8 cellular contexts compared by ENCODE assay signal in the genomic region with DNA sequence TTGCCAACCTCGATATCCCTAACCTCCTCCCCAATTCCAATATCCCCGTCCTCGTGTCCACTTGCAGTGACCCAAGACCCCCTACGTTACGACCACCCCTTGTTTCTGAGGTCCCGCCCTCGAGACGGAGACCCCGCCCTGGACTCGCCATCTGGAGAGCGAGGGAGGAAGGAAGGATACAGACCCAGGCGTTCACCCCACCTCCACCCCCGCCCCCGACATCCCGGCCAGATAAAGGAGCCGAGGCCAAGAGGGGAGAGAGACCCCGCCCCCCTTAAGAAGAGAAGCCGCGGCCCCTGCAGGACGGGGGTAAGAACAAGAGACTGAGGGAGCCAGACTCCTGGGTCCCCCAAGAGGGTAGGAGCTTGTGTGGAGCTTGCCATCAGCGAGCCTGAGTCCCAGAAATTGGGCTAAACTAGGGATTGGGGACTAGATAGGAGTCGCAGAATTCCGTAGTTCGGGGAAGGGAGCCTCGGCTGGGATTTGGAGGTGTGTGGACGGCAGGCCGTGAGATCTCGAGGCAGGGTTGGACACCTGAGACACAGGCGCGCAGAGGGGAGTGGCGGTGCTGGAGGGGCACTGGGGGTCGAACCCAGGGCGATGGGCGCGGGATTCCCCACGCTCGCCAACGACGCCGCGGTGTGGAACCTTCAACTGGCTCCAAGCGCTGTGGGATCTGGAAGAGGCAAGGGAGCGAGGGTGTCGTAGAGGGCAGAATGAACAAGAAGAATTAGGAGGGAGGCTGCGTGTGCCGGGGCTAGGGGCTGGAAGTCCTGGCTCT.
DNase-seq lines count a peak whose midpoint lies in the region; ATAC-seq and TF ChIP-seq lines count a peak whose summit lies in the region.

A gene with protein sequence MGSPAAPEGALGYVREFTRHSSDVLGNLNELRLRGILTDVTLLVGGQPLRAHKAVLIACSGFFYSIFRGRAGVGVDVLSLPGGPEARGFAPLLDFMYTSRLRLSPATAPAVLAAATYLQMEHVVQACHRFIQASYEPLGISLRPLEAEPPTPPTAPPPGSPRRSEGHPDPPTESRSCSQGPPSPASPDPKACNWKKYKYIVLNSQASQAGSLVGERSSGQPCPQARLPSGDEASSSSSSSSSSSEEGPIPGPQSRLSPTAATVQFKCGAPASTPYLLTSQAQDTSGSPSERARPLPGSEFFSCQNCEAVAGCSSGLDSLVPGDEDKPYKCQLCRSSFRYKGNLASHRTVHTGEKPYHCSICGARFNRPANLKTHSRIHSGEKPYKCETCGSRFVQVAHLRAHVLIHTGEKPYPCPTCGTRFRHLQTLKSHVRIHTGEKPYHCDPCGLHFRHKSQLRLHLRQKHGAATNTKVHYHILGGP (plus strand): TSS at position 260 of the 781 bp plus-strand sequence. CDS start 622 bp downstream, outside the sequence.

- H3K79me2 ChIP-seq in OCI-LY3 (ENCODE audit: low read length) = no peaks in the 10 kb centered on the region

- DNase-seq in AG04449 (ENCODE audit: low read depth, low spot score) = no peak
- DNase-seq in SW480 (ENCODE audit: low spot score) = no peak
- DNase-seq in stimulated activated CD4-positive, alpha-beta T cell treated with anti-CD3 and anti-CD28 coated beads, Interleukin-15, amount 100 ng/mL, for 24 hours = no peak
- DNase-seq in OCI-M2 (lab: John Stamatoyannopoulos, UW; ENCODE audit: unreplicated experiment) = no peak

- H3K36me3 ChIP-seq in OCI-LY3 (replicated peaks; ENCODE audit: low read depth, low read length) (no peaks in the 10 kb centered on the region), endocrine pancreas (ENCODE audit: control insufficient read depth, insufficient read depth, low read length) (no peaks in the 10 kb centered on the region), muscle layer of colon (ENCODE audit: insufficient read depth, low read length) (no peaks in the 10 kb centered on the region)

- peak within 1 kb of the TSS; percentile 59 for H3K9ac ChIP-seq in OCI-LY3 (ENCODE audit: low read length)
- H3K9ac ChIP-seq in endocrine pancreas (ENCODE audit: control insufficient read depth, insufficient read depth, low read length) = peak within 1 kb of the TSS; percentile 40
- H3K9ac ChIP-seq in muscle layer of colon (ENCODE audit: low read length) = no peak within 1 kb of the TSS

- no peaks in the 10 kb centered on the region for H4K20me1 ChIP-seq in OCI-LY3 (ENCODE audit: insufficient read depth, low read length)

- H3K27ac ChIP-seq in OCI-LY3 (ENCODE audit: low read length) = peak within 1 kb of the TSS; percentile 32; the same call in 1 of the 2 replicates
- peak within 1 kb of the TSS; percentile 46 for H3K27ac ChIP-seq in muscle layer of colon (ENCODE audit: low read depth, low read length)

- H3K27me3 ChIP-seq in OCI-LY3 (ENCODE audit: low read depth, low read length) = no peaks in the 10 kb centered on the region
- no peaks in the 10 kb centered on the region for H3K27me3 ChIP-seq in endocrine pancreas (ENCODE audit: control insufficient read depth, insufficient read depth, low read length)
- H3K27me3 ChIP-seq in muscle layer of colon (ENCODE audit: control insufficient read depth in 1 of 2, insufficient read depth in 2 of 2, low read length in 2 of 2) = peaks cover 10 to 31% of the 10 kb centered on the region in 2 donors

- POLR2A ChIA-PET in AG04449 (lab: Yijun Ruan, JAX) = interaction anchor here (0.7 kb wide), 1 partner anchor 129 kb away, joined by 3 read pairs; no protein-coding TSS in a partner anchor

- TF ChIP-seq CTCF in AG04449 (IDR thresholded peaks at IDR 0.05; ENCODE audit: insufficient read depth, low read length, missing control alignments) = no peak
- TF ChIP-seq CTCF in OCI-LY3 (IDR thresholded peaks at IDR 0.05; ENCODE audit: low read depth, low read length) = no peak

- peak within 1 kb of the TSS; percentile 44 for H3K4me3 ChIP-seq in AG04449 (ENCODE audit: low read depth, low read length)
- H3K4me3 ChIP-seq in OCI-LY3 (ENCODE audit: low read length) = peak within 1 kb of the TSS; percentile 78
- no peak within 1 kb of the TSS for H3K4me3 ChIP-seq in endocrine pancreas (ENCODE audit: control insufficient read depth, insufficient read depth, low read length)
- H3K4me3 ChIP-seq in muscle layer of colon (ENCODE audit: low read depth in 1 of 2, low read length in 2 of 2) = peak within 1 kb of the TSS in 1 of 2 donors; percentile 38

- peak within 1 kb of the TSS; percentile 71 for H3K4me2 ChIP-seq in OCI-LY3 (ENCODE audit: low read length)

- ATAC-seq in GM19328 (IDR thresholded peaks at IDR 0.05; ENCODE audit: unreplicated experiment) = no peak

- H3K4me1 ChIP-seq in OCI-LY3 (ENCODE audit: low read length) (peaks cover 14% of the 10 kb centered on the region), endocrine pancreas (ENCODE audit: control insufficient read depth, insufficient read depth, low read length) (no peaks in the 10 kb centered on the region), muscle layer of colon (ENCODE audit: insufficient read depth, low read length) (peaks cover 11% of the 10 kb centered on the region)

- H3K9me3 ChIP-seq in OCI-LY3 (ENCODE audit: insufficient read depth, low read length) (no peaks in the 10 kb centered on the region), endocrine pancreas (ENCODE audit: control insufficient read depth, low read length) (no peaks in the 10 kb centered on the region), muscle layer of colon (ENCODE audit: low read length) (no peaks in the 10 kb centered on the region)

- CTCF ChIA-PET in AG04449 (lab: Yijun Ruan, JAX) = interaction anchor here (0.7 to 8.5 kb wide), 18 partner anchors 8 to 272 kb away, joined by 3 to 145 read pairs (median 10); a partner anchor contains a TSS

- H2AFZ ChIP-seq in OCI-LY3 (ENCODE audit: low read depth, low read length) = peak within 1 kb of the TSS; percentile 79; the same call in 1 of the 2 replicates
